ENCODE assay signal across 18 cellular contexts in genomic region chr5:36888303-36888702, GRCh38.
"Had no signal": no experiment of that assay in that cellular context is flagged by ENCODE, and none has a peak within 500 bp of the region (broad histone marks: within the 10 kb centered on the region; RNA-seq: fewer than 3 reads in every experiment).

No MANE protein-coding gene starts in this region.

- H3K27ac ChIP-seq: brain microvascular endothelial cell, spleen, tibial nerve, VCaP had no signal

- H3K4me3 ChIP-seq: spleen, tibial nerve had no signal

- H3K27me3 Mint-ChIP-seq: activated naive CD8-positive, alpha-beta T cell treated with anti-CD3 and anti-CD28 coated beads, Interleukin-2, amount 10 ng/mL, durations not matched to agents 7 days and 5 days had no signal

- H3K27ac Mint-ChIP-seq: activated naive CD8-positive, alpha-beta T cell treated with anti-CD3 and anti-CD28 coated beads, Interleukin-2, amount 10 ng/mL, durations not matched to agents 7 days and 5 days; activated T-helper 2 cell treated with anti-CD3 and anti-CD28 coated beads, Interferon-gamma antibody, Interleukin-2, Interleukin-4, amounts not matched to agents 10 μg/mL and 5 μg/mL and 100 μg/mL, durations not matched to agents 14 hours and 24 hours and 36 hours had no signal

- H3K4me3 Mint-ChIP-seq: activated naive CD8-positive, alpha-beta T cell treated with anti-CD3 and anti-CD28 coated beads, Interleukin-2, amount 10 ng/mL, durations not matched to agents 7 days and 5 days; neural crest cell had no signal

- H3K27me3 ChIP-seq: brain microvascular endothelial cell, spleen, tibial nerve had no signal

- H3K9me3 ChIP-seq: SK-N-SH, spleen, tibial nerve had no signal

- H3K36me3 ChIP-seq: brain microvascular endothelial cell had no signal

- DNase-seq: activated CD4-positive, alpha-beta T cell treated with anti-CD3 and anti-CD28 coated beads for 1 hour; activated CD8-positive, alpha-beta memory T cell treated with anti-CD3 and anti-CD28 coated beads, Interleukin-2, amount 50 U/mL, for 48 hours; activated naive CD8-positive, alpha-beta T cell treated with anti-CD3 and anti-CD28 coated beads, Interleukin-2, amount 10 ng/mL, durations not matched to agents 7 days and 5 days; anterior cingulate cortex; brain microvascular endothelial cell; cerebellar nuclear complex; effector CD8-positive, alpha-beta T cell; foreskin melanocyte; head of caudate nucleus; SHP77; SK-N-SH; spleen; T-helper 1 cell had no signal

- ATAC-seq: sciatic nerve had no signal
